Comparison of ENCODE assay signal across 12 cellular contexts in the genomic region with DNA sequence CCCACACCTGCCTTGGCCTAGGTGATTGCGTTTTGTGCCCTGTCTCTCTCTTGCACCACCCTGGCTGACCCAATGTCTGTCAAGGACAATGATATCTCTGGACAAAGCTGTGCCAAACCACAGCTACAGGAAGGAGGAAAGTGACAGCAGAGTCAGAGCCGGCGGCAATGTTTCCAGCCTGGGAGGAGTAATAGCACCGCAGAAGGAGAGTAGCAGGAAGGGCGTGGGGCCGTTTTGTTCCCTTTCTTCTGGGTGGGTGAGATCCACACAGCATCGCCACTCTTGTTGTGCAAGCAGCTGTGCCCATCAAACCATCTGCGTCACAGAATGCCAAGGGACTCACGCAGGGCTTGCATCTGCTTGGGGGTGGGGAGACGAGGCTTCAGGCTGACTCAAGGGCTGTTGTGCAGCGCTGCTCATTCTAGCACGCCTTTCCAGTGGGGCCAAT.
A peak's percentile ranks its signal among the peaks of the same experiment; 100 is the strongest.
DNase-seq lines count a peak whose midpoint lies in the region; ATAC-seq and TF ChIP-seq lines count a peak whose summit lies in the region.
"Had no signal": no experiment of that assay in that cellular context is flagged by ENCODE, and none has a peak within 500 bp of the region (broad histone marks: within the 10 kb centered on the region; RNA-seq: fewer than 3 reads in every experiment).

No MANE protein-coding gene starts in this region.

- peaks cover 25% of the 10 kb centered on the region for H3K4me1 ChIP-seq in BLaER1
- peaks cover 0 to 4% (median 0%) of the 10 kb centered on the region in 3 donors for H3K4me1 ChIP-seq in gastroesophageal sphincter
- H3K4me1 ChIP-seq in CD4-positive, alpha-beta memory T cell (ENCODE audit: insufficient read depth, low read length), result no peaks in the 10 kb centered on the region

- TF ChIP-seq EP300 in gastroesophageal sphincter (IDR thresholded peaks at IDR 0.05), result no peak

- no peak overlapping the region for H3K4me3 ChIP-seq in BLaER1
- no peak overlapping the region for H3K4me3 ChIP-seq in gastroesophageal sphincter
- no peak overlapping the region for H3K4me3 ChIP-seq in CD4-positive, alpha-beta memory T cell (ENCODE audit: low read length in 2 of 2)

- WGBS in gastroesophageal sphincter (ENCODE audit: low coverage in 1 of 2), 2 donors, result 100% methylated on average over 2 of the region's 12 CpGs; no CpG with 5 or more reads in 1 of the 2 donors

- H4K20me1 ChIP-seq in BLaER1, result no peaks in the 10 kb centered on the region

- H3K36me3 ChIP-seq in BLaER1 (no peaks in the 10 kb centered on the region), gastroesophageal sphincter (no peaks in the 10 kb centered on the region)
- no peaks in the 10 kb centered on the region for H3K36me3 ChIP-seq in CD4-positive, alpha-beta memory T cell (ENCODE audit: insufficient read depth, low read length)

- POLR2A ChIA-PET in CD4-positive, alpha-beta memory T cell (lab: Charles Lee; ENCODE audit: partially characterized antibody), result no interaction called here

- H3K27ac ChIP-seq in BLaER1, result peak overlapping the region; percentile 47; the same call in 1 of the 2 replicates
- H3K27ac ChIP-seq in gastroesophageal sphincter, result peak overlapping the region in 1 of 4 donors; percentile 31
- H3K27ac ChIP-seq in CD4-positive, alpha-beta memory T cell (ENCODE audit: low read depth, low read length), result no peak overlapping the region

- no peaks in the 10 kb centered on the region for H3K27me3 ChIP-seq in BLaER1
- no peaks in the 10 kb centered on the region for H3K27me3 ChIP-seq in gastroesophageal sphincter
- no peaks in the 10 kb centered on the region for H3K27me3 ChIP-seq in CD4-positive, alpha-beta memory T cell (ENCODE audit: insufficient read depth, low read length)

- H3K9me3 ChIP-seq in BLaER1, result no peaks in the 10 kb centered on the region
- no peaks in the 10 kb centered on the region for H3K9me3 ChIP-seq in gastroesophageal sphincter
- no peaks in the 10 kb centered on the region for H3K9me3 ChIP-seq in CD4-positive, alpha-beta memory T cell (ENCODE audit: control insufficient read depth in 1 of 2, low read length in 2 of 2)

- intact Hi-C loops in CD4-positive, alpha-beta memory T cell (cut with micrococcal nuclease), result no loop called here

- no peaks in the 10 kb centered on the region for H3K4me1 Mint-ChIP-seq in CD4-positive, alpha-beta memory T cell
- no peaks in the 10 kb centered on the region for H3K4me1 Mint-ChIP-seq in chondrocyte (ENCODE audit: low read depth)
- no peaks in the 10 kb centered on the region for H3K4me1 Mint-ChIP-seq in effector memory CD8-positive, alpha-beta T cell (ENCODE audit: low read depth in 2 of 2)

- TF ChIP-seq POLR2A in gastroesophageal sphincter (IDR thresholded peaks at IDR 0.05), result no peak

- peak; percentile 97 for DNase-seq in NCI-H460 (ENCODE audit: extremely low read depth, low read depth)
- DNase-seq in pons (ENCODE audit: low spot score), result peak; percentile 68
- DNase-seq in CD4-positive, alpha-beta memory T cell, result no peak
- DNase-seq in chondrocyte (ENCODE audit: low spot score), result no peak
- no peak for DNase-seq in effector memory CD8-positive, alpha-beta T cell
- DNase-seq: amniotic stem cell; CD4-positive, alpha-beta T cell had no signal

- H3K4me3 Mint-ChIP-seq in CD4-positive, alpha-beta memory T cell, result no peak overlapping the region
- no peak overlapping the region for H3K4me3 Mint-ChIP-seq in chondrocyte (ENCODE audit: unreplicated experiment)
- H3K4me3 Mint-ChIP-seq in effector memory CD8-positive, alpha-beta T cell, result no peak overlapping the region
- H3K4me3 Mint-ChIP-seq: CD4-positive, alpha-beta T cell; nephron; stimulated activated naive CD8-positive, alpha-beta T cell treated with anti-CD3 and anti-CD28 coated beads, Interleukin-15, Interleukin-2, amounts not matched to agents 100 ng/mL and 50 ng/mL, for 24 hours had no signal

- H3K9me3 Mint-ChIP-seq in CD4-positive, alpha-beta memory T cell, result peaks cover 3 to 24% (median 9%) of the 10 kb centered on the region in 8 donors
- peaks cover 3% of the 10 kb centered on the region for H3K9me3 Mint-ChIP-seq in chondrocyte (ENCODE audit: low read depth)
- peaks cover 3 to 8% of the 10 kb centered on the region in 2 donors for H3K9me3 Mint-ChIP-seq in effector memory CD8-positive, alpha-beta T cell

- TF ChIP-seq CTCF in gastroesophageal sphincter (IDR thresholded peaks at IDR 0.05) (no peak), chondrocyte (IDR thresholded peaks at IDR 0.05) (no peak)

- H3K36me3 Mint-ChIP-seq in CD4-positive, alpha-beta memory T cell, result peaks cover 0 to 6% of the 10 kb centered on the region in 2 donors
- peaks cover 1% of the 10 kb centered on the region for H3K36me3 Mint-ChIP-seq in chondrocyte (ENCODE audit: low read depth)
- no peaks in the 10 kb centered on the region for H3K36me3 Mint-ChIP-seq in effector memory CD8-positive, alpha-beta T cell (ENCODE audit: insufficient read depth)

- peaks cover 0 to 2% of the 10 kb centered on the region in 2 donors for H3K27me3 Mint-ChIP-seq in CD4-positive, alpha-beta memory T cell
- peaks cover 25% of the 10 kb centered on the region for H3K27me3 Mint-ChIP-seq in chondrocyte (ENCODE audit: low read depth)
- no peaks in the 10 kb centered on the region for H3K27me3 Mint-ChIP-seq in effector memory CD8-positive, alpha-beta T cell
- H3K27me3 Mint-ChIP-seq: CD4-positive, alpha-beta T cell; stimulated activated naive CD8-positive, alpha-beta T cell treated with anti-CD3 and anti-CD28 coated beads, Interleukin-15, Interleukin-2, amounts not matched to agents 100 ng/mL and 50 ng/mL, for 24 hours had no signal

- peak overlapping the region; percentile 58 for H3K4me2 ChIP-seq in BLaER1

- H3K9ac ChIP-seq in BLaER1, result no peak overlapping the region

- peak; percentile 80 for ATAC-seq in gastroesophageal sphincter
- ATAC-seq in HG02588 (IDR thresholded peaks at IDR 0.05; ENCODE audit: unreplicated experiment), result no peak
- ATAC-seq in effector memory CD8-positive, alpha-beta T cell (replicated peaks), result no peak

- H3K27ac Mint-ChIP-seq in CD4-positive, alpha-beta memory T cell, result peak overlapping the region in 1 of 7 donors; percentile 62
- H3K27ac Mint-ChIP-seq in chondrocyte (ENCODE audit: unreplicated experiment), result no peak overlapping the region
- H3K27ac Mint-ChIP-seq in effector memory CD8-positive, alpha-beta T cell, result no peak overlapping the region
- H3K27ac Mint-ChIP-seq: CD4-positive, alpha-beta T cell; nephron; stimulated activated naive CD8-positive, alpha-beta T cell treated with anti-CD3 and anti-CD28 coated beads, Interleukin-15, Interleukin-2, amounts not matched to agents 100 ng/mL and 50 ng/mL, for 24 hours had no signal

- CTCF ChIA-PET in CD4-positive, alpha-beta memory T cell (lab: Charles Lee; ENCODE audit: partially characterized antibody), result no interaction called here

Comparison
In these comparisons a context has a peak if more than half of its experiments do, and no peak if none do; other contexts are left out.
1. DNase-seq: peak in NCI-H460 (single experiment) and pons (single experiment); none in CD4-positive, alpha-beta memory T cell (0 of 5), chondrocyte (single experiment) and effector memory CD8-positive, alpha-beta T cell (0 of 3).